21 cellular contexts compared by ENCODE assay signal in the genomic region with DNA sequence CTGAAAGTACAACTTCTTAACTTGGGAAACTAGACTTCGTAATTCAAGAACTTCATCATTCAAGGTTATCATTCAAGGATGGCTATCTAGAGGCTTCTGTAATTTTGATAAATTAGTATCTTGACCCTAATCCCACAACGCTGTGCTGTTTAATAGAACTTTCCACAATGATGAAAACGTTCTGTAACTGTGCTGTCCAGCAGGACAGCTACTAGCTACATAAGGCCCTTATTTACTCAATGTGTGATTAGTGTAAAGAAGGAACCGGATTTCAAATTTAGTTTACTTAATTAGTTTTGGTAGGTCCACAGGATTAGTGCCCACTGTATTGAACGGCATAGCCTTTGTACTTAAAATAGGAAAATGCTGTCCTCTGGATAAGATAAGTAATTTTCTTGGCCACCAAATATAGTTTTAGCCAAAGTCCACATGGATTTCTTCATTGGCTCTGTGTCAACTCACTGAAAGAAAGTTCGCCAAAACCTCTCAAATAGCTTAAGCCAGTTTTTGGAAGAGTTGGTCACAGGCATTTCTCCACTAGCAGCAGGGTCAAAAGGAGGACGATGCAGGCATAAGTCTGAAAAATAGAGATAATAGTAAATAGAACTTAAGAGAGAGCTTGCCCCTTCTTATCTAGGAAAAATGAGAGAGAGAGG. TPM values are rescaled to one million over a fixed set of nuclear protein-coding genes. Genes with fewer than 3 reads are reported as not detected.
A peak's percentile ranks its signal among the peaks of the same experiment; 100 is the strongest.
DNase-seq lines count a peak whose midpoint lies in the region; ATAC-seq, FAIRE-seq and TF ChIP-seq lines count a peak whose summit lies in the region.
"Had no signal": no experiment of that assay in that cellular context is flagged by ENCODE, and none has a peak within 500 bp of the region (broad histone marks: within the 10 kb centered on the region; RNA-seq: fewer than 3 reads in every experiment).

No MANE protein-coding gene starts in this region.

- H3K4me2 ChIP-seq in HepG2 (ENCODE audit: low read depth, low read length): no peak overlapping the region
- H3K4me2 ChIP-seq: A549 had no signal

- 43% methylated on average over 7 of the region's 7 CpGs for WGBS in liver
- WGBS in HepG2 (ENCODE audit: low lambda C conversion rate): 35% methylated on average over 7 of the region's 7 CpGs
- 26% methylated on average over 7 of the region's 7 CpGs for WGBS in right lobe of liver (ENCODE audit: insufficient coverage, low coverage, low lambda C conversion rate, missing lambda C conversion rate)

- no peak overlapping the region for H3K27ac ChIP-seq in left ventricle myocardium inferior (replicated peaks)
- H3K27ac ChIP-seq in liver (ENCODE audit: low read depth in 1 of 2, low read length in 2 of 2): no peak overlapping the region
- no peak overlapping the region for H3K27ac ChIP-seq in HepG2 (ENCODE audit: extremely low read length, insufficient read depth, low read length)
- H3K27ac ChIP-seq in right lobe of liver: no peak overlapping the region
- H3K27ac ChIP-seq: 22Rv1, A549, C4-2B had no signal

- CTCF ChIA-PET in HepG2 (lab: Yijun Ruan, JAX; ENCODE audit: low intra/inter-chr PET ratio, low total read pairs): no interaction called here
- CTCF ChIA-PET in activated CD4-positive, alpha-beta memory T cell treated with anti-CD3 and anti-CD28 coated beads for 36 hours (lab: Charles Lee): interaction anchor here (0.9 kb wide), 1 partner anchor 173 kb away, joined by 3 read pairs; no protein-coding TSS in a partner anchor

- no peak overlapping the region for H2AFZ ChIP-seq in HepG2 (ENCODE audit: low read length)

- H3K9me3 ChIP-seq in left ventricle myocardium inferior (replicated peaks): peaks cover 24% of the 10 kb centered on the region
- peaks cover 0 to 8% (median 4%) of the 10 kb centered on the region in 4 donors for H3K9me3 ChIP-seq in liver (ENCODE audit: control insufficient read depth in 4 of 4, low read length in 3 of 4)
- peaks cover 27% of the 10 kb centered on the region for H3K9me3 ChIP-seq in HepG2 (ENCODE audit: low read length)
- no peaks in the 10 kb centered on the region for H3K9me3 ChIP-seq in right lobe of liver

- H3K4me3 ChIP-seq in left ventricle myocardium inferior (no peak overlapping the region), liver (ENCODE audit: low read depth in 1 of 3, low read length in 3 of 3) (no peak overlapping the region), HepG2 (replicated peaks in 1 of 3; ENCODE audit: insufficient read depth in 1 of 3, low read depth in 2 of 3, low read length in 3 of 3) (no peak overlapping the region), right lobe of liver (no peak overlapping the region)
- H3K4me3 ChIP-seq: A549, GM12878 had no signal

- no peaks in the 10 kb centered on the region for H4K20me1 ChIP-seq in HepG2 (ENCODE audit: insufficient read depth, low read length)

- H3K4me1 Mint-ChIP-seq in activated CD4-positive, alpha-beta memory T cell treated with anti-CD3 and anti-CD28 coated beads for 36 hours (ENCODE audit: low read depth): no peaks in the 10 kb centered on the region
- H3K4me1 Mint-ChIP-seq: CD4-positive, alpha-beta memory T cell; H9 had no signal

- no peaks in the 10 kb centered on the region for H3K79me2 ChIP-seq in HepG2 (ENCODE audit: insufficient read depth, low read length)

- H3K27me3 ChIP-seq in left ventricle myocardium inferior (ENCODE audit: low read depth) (no peaks in the 10 kb centered on the region), liver (ENCODE audit: control insufficient read depth in 4 of 4, insufficient read depth in 4 of 4, low read length in 3 of 4) (no peaks in the 10 kb centered on the region), HepG2 (ENCODE audit: control insufficient read depth in 1 of 2, insufficient read depth in 2 of 2, low read length in 2 of 2) (no peaks in the 10 kb centered on the region), right lobe of liver (no peaks in the 10 kb centered on the region)

- peaks cover 20% of the 10 kb centered on the region for H3K4me1 ChIP-seq in left ventricle myocardium inferior
- H3K4me1 ChIP-seq in liver (ENCODE audit: control insufficient read depth in 4 of 4, insufficient read depth in 4 of 4, low read length in 3 of 4): peaks cover 0 to 11% (median 3%) of the 10 kb centered on the region in 4 donors
- peaks cover 5% of the 10 kb centered on the region; the same call in 1 of the 2 replicates for H3K4me1 ChIP-seq in HepG2 (ENCODE audit: insufficient read depth, low read length)
- peaks cover 0 to 30% (median 0%) of the 10 kb centered on the region in 4 donors for H3K4me1 ChIP-seq in right lobe of liver
- H3K4me1 ChIP-seq: A549 had no signal

- TF ChIP-seq RAD21 in liver (IDR thresholded peaks at IDR 0.05): peak in 1 of 2 donors; percentile 3
- TF ChIP-seq RAD21 in HepG2 (CRISPR knock-in tag; IDR thresholded peaks at IDR 0.05): no peak

- H3K27ac Mint-ChIP-seq in activated CD4-positive, alpha-beta memory T cell treated with anti-CD3 and anti-CD28 coated beads for 36 hours: no peak overlapping the region
- H3K27ac Mint-ChIP-seq: CD4-positive, alpha-beta memory T cell; H9 had no signal

- in situ Hi-C loops in HepG2 (cut with HindIII; ENCODE audit: extremely low pct_ligation_motif_present, low pct_unique_long_range_greater_than_20kb): no loop called here

- H3K27me3 Mint-ChIP-seq in activated CD4-positive, alpha-beta memory T cell treated with anti-CD3 and anti-CD28 coated beads for 36 hours: peaks cover 7% of the 10 kb centered on the region

- intact Hi-C loops in Right ventricle myocardium superior (cut with DNase I): no loop called here
- intact Hi-C loops in left ventricle myocardium inferior (cut with micrococcal nuclease): no loop called here
- intact Hi-C loops in HepG2 (cut with micrococcal nuclease; ENCODE audit: unreplicated experiment): no loop called here
- intact Hi-C loops in right lobe of liver (cut with DNase I): no loop called here
- intact Hi-C loops in activated CD4-positive, alpha-beta memory T cell treated with anti-CD3 and anti-CD28 coated beads for 36 hours (cut with micrococcal nuclease): no loop called here

- BruUV-seq in HepG2 (replicated peaks; lab: Mats Ljungman, UMichigan): no TSS peak

- POLR2A ChIA-PET in HepG2 (lab: Yijun Ruan, JAX): no interaction called here
- POLR2A ChIA-PET in activated CD4-positive, alpha-beta memory T cell treated with anti-CD3 and anti-CD28 coated beads for 36 hours (lab: Charles Lee): no interaction called here

- TF ChIP-seq EP300 in HepG2 (IDR thresholded peaks at IDR 0.05; ENCODE audit: low read depth in 2 of 2, low read length in 2 of 2) (no peak), HepG2 (CRISPR knock-in tag; IDR thresholded peaks at IDR 0.05; ENCODE audit: borderline replicate concordance) (no peak)

- no peaks in the 10 kb centered on the region for H3K36me3 ChIP-seq in left ventricle myocardium inferior
- no peaks in the 10 kb centered on the region for H3K36me3 ChIP-seq in liver (ENCODE audit: control insufficient read depth in 4 of 4, insufficient read depth in 3 of 4, low read depth in 1 of 4, low read length in 3 of 4)
- H3K36me3 ChIP-seq in HepG2 (replicated peaks in 1 of 2; ENCODE audit: control insufficient read depth in 1 of 2, insufficient read depth in 2 of 2, low read length in 2 of 2): no peaks in the 10 kb centered on the region
- no peaks in the 10 kb centered on the region for H3K36me3 ChIP-seq in right lobe of liver

- ATAC-seq in Right ventricle myocardium superior (ENCODE audit: poor library complexity) (peak; percentile 49), HepG2 (no peak), right lobe of liver (peak in 3 of 4 donors; percentile 37 to 66 (median 63)), HG02840 (IDR thresholded peaks at IDR 0.05; ENCODE audit: low FRiP score, unreplicated experiment) (no peak)
- ATAC-seq: A549, GM12878 had no signal

- peaks cover 25% of the 10 kb centered on the region for H3K9me3 Mint-ChIP-seq in activated CD4-positive, alpha-beta memory T cell treated with anti-CD3 and anti-CD28 coated beads for 36 hours

- DNase-seq in Right ventricle myocardium superior (no peak), left ventricle myocardium inferior (no peak), HepG2 (ENCODE audit: low spot score) (no peak), right lobe of liver (no peak), DMS79 (lab: John Stamatoyannopoulos, UW) (no peak)
- no peak for DNase-seq in activated CD4-positive, alpha-beta memory T cell treated with anti-CD3 and anti-CD28 coated beads for 36 hours
- DNase-seq: AML-193; Calu3; CD4-positive, alpha-beta memory T cell; DND-41; EL; H9 had no signal

- FAIRE-seq in HepG2 (lab: Jason Lieb, UNC): no peak
- FAIRE-seq: A549, GM12878, H1 had no signal

- no peak for TF ChIP-seq POLR2A in HepG2 (IDR thresholded peaks at IDR 0.05; ENCODE audit: insufficient read depth in 1 of 2, low read depth in 2 of 2, low read length in 2 of 2)
- no peak for TF ChIP-seq POLR2A in right lobe of liver (IDR thresholded peaks at IDR 0.05)

- H3K36me3 Mint-ChIP-seq in activated CD4-positive, alpha-beta memory T cell treated with anti-CD3 and anti-CD28 coated beads for 36 hours: no peaks in the 10 kb centered on the region

- TF ChIP-seq CTCF in left ventricle myocardium inferior (IDR thresholded peaks at IDR 0.05; ENCODE audit: borderline replicate concordance) (no peak), liver (IDR thresholded peaks at IDR 0.05; ENCODE audit: low read depth, low read length, missing input control) (no peak), HepG2 (CRISPR knock-in tag; IDR thresholded peaks at IDR 0.05) (no peak), right lobe of liver (IDR thresholded peaks at IDR 0.05) (no peak)

- H3K9ac ChIP-seq in liver (ENCODE audit: low read depth in 1 of 2, low read length in 2 of 2): no peak overlapping the region
- no peak overlapping the region for H3K9ac ChIP-seq in HepG2 (ENCODE audit: insufficient read depth, low read depth, low read length)

- no peak overlapping the region for H3K4me3 Mint-ChIP-seq in activated CD4-positive, alpha-beta memory T cell treated with anti-CD3 and anti-CD28 coated beads for 36 hours
- H3K4me3 Mint-ChIP-seq: CD4-positive, alpha-beta memory T cell; H9 had no signal

RNA-seq across cellular contexts. Expression of a gene that starts 17.3 kb away (rescaled TPM):
- 1.4 TPM for total RNA-seq in Right ventricle myocardium superior
- total RNA-seq in left ventricle myocardium inferior: 1.3 TPM
- under 1 TPM; 0.33 to 0.37 TPM for total RNA-seq in liver
- polyA plus RNA-seq in liver: under 1 TPM; 0.01 to 0.28 TPM
- total RNA-seq in HepG2 (2016; rRNA removed; fragmentation: Illumina TruSeq; extraction: Trizol): 0.09 TPM in 1 of 2 replicates, not detected in the other
- not detected in 2 replicates for total RNA-seq in HepG2 (2016; cell fraction: cytosol; rRNA removed; fragmentation: Illumina TruSeq; extraction: Trizol; ENCODE audit: low read depth)
- 0.24 TPM in 1 of 2 replicates, not detected in the other for total RNA-seq in HepG2 (2016; cell fraction: insoluble cytoplasmic fraction; rRNA removed; fragmentation: Illumina TruSeq; extraction: Trizol)
- total RNA-seq in HepG2 (2016; cell fraction: membrane; rRNA removed; fragmentation: Illumina TruSeq; extraction: Trizol): 0.03 TPM in 1 of 2 replicates, not detected in the other
- total RNA-seq in HepG2 (2016; cell fraction: nucleus; rRNA removed; fragmentation: Illumina TruSeq; extraction: Trizol): 0.06 and 0.25 TPM in 2 replicates
- polyA plus RNA-seq in HepG2 (2011; rRNA removed): 0.17 TPM in 1 of 2 replicates, not detected in the other
- polyA plus RNA-seq in HepG2 (2011; cell fraction: cytosol; rRNA removed): not detected in 2 replicates
- 0.19 and 0.29 TPM in 2 replicates for polyA plus RNA-seq in HepG2 (2011; cell fraction: nucleus; rRNA removed)
- polyA plus RNA-seq in HepG2 (2012): 0.11 TPM in 1 of 2 replicates, not detected in the other
- not detected in 2 replicates for polyA plus RNA-seq in HepG2 (2016; cell fraction: cytosol; fragmentation: Illumina TruSeq; extraction: Trizol; ENCODE audit: low read depth)
- polyA plus RNA-seq in HepG2 (2016; cell fraction: insoluble cytoplasmic fraction; fragmentation: Illumina TruSeq; extraction: Trizol; ENCODE audit: low read depth): not detected in 2 replicates
- not detected in 2 replicates for polyA plus RNA-seq in HepG2 (2016; cell fraction: membrane; fragmentation: Illumina TruSeq; extraction: Trizol; ENCODE audit: low read depth)
- polyA plus RNA-seq in HepG2 (2016; cell fraction: nucleus; fragmentation: Illumina TruSeq; extraction: Trizol; ENCODE audit: insufficient read depth, low read depth): not detected in 2 replicates
- polyA minus RNA-seq in HepG2 (2011; rRNA and poly(A)+ RNA removed; ENCODE audit: low replicate concordance): not detected in 2 replicates
- not detected in 2 replicates for polyA minus RNA-seq in HepG2 (2011; cell fraction: cytosol; rRNA and poly(A)+ RNA removed)
- 1.4 and 1.7 TPM in 2 replicates for polyA minus RNA-seq in HepG2 (2011; cell fraction: nucleus; rRNA and poly(A)+ RNA removed)
- under 1 TPM in 5 of 6 experiments, not detected in 1; 0.05 to 0.35 (median 0.06) TPM for total RNA-seq in right lobe of liver
- total RNA-seq in activated CD4-positive, alpha-beta memory T cell treated with anti-CD3 and anti-CD28 coated beads for 36 hours: 1 to 10 TPM; 5.4 to 7.0 TPM
- total RNA-seq: Calu3, G401, HT-29 had no signal
- polyA plus RNA-seq: CD4-positive, alpha-beta memory T cell had no signal

Comparison
In these comparisons a context has a peak if more than half of its experiments do, and no peak if none do; other contexts are left out.
1. ATAC-seq: peak in Right ventricle myocardium superior (single experiment) and right lobe of liver (3 of 4); none in HepG2 (single experiment) and HG02840 (single experiment).